ENCODE assay signal across 8 cellular contexts in the genomic region with DNA sequence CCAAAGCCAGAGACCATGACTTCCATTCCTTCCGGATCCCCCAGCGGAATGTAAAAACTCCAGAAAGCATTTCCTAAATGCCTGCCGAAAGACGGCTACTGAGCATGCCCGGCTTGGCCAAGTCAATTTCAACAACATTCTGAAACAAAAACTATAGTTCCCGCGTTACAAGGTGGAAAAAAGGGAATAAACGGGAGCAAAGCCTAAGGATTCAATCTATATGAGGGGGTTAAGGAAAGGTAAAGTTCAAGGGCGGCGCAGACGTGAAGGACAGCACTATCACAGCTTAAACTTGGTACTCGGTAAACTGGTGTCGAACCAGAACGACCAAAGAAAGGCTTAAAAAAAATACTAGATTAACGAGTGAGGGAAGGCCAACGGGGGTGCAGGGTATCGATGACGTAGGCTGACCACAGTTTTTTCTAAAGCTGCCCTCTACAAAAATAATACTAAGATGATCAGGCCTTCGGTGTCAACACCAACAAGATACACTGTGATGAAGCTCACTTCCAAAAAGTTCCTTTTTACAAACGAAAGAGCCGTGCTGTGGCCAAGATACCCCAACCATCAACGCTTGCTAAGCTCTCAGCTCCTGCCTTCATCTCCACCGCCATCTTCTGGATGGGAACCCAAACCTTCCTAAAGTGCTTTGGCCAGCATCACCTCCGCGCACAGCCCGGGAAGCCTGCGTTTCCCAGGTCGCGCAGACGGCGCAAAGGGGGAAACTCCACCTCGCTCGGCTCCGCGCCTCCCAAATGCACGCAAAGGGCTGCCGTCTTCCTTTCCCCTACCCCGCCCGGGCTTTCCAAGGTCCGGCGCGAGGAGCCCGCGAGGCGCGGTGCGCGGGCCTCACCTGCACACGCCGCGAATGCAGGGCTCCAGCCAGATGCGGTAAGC. TPM values are rescaled to one million over a fixed set of nuclear protein-coding genes. Genes with fewer than 3 reads are reported as not detected.
DNase-seq lines count a peak whose midpoint lies in the region; ATAC-seq and TF ChIP-seq lines count a peak whose summit lies in the region.

No MANE protein-coding gene starts in this region.

- H3K4me1 ChIP-seq in left lung: peaks cover 3 to 45% of the 10 kb centered on the region in 2 donors

- H3K9me3 ChIP-seq in left lung: no peaks in the 10 kb centered on the region

- no peaks in the 10 kb centered on the region for H3K36me3 ChIP-seq in left lung

- no peaks in the 10 kb centered on the region for H3K27me3 ChIP-seq in left lung

- TF ChIP-seq CTCF in left lung (IDR thresholded peaks at IDR 0.05): no peak

- peak overlapping the region; percentile 98 to 100 for H3K27ac ChIP-seq in left lung

- ATAC-seq in HG02798 (IDR thresholded peaks at IDR 0.05; ENCODE audit: poor library complexity, unreplicated experiment): peak; percentile 20
- peak; percentile 54 for ATAC-seq in left lung

- intact Hi-C loops in left lung (cut with DNase I): no loop called here

- peak overlapping the region; percentile 87 to 95 for H3K4me3 ChIP-seq in left lung

- DNase-seq in NCI-H2081 (lab: John Stamatoyannopoulos, UW) (peak; percentile 50 to 63), NCI-H2081 treated with DMSO at 0.1 percent for 48 hours (lab: John Stamatoyannopoulos, UW) (no peak), NCI-H1930 (lab: John Stamatoyannopoulos, UW) (peak; percentile 2 to 51), dedifferentiated amniotic fluid mesenchymal stem cell (ENCODE audit: extremely low spot score) (peak; percentile 65), left lung (peak in 1 of 2 donors; percentile 57)
- peak; percentile 24 for DNase-seq in activated CD4-positive, CD25-positive, alpha-beta regulatory T cell treated with anti-CD3 and anti-CD28 coated beads, Interleukin-2, amount 50 U/mL, for 16 hours (ENCODE audit: low read depth, low spot score)
- DNase-seq in stimulated activated CD4-positive, alpha-beta T cell treated with anti-CD3 and anti-CD28 coated beads, Interleukin-2, amount 100 ng/mL, for 48 hours: peak; percentile 28 to 39

RNA-seq across cellular contexts. Expression of gene USP48, which starts 0.7 kb away (rescaled TPM):
- 10 to 100 TPM; 57.9 to 58.0 TPM for total RNA-seq in left lung

RNA-seq across cellular contexts. Expression of gene LDLRAD2, which starts 29.8 kb away (rescaled TPM):
- total RNA-seq in left lung: under 1 TPM; 0.10 to 0.26 TPM
